1 cellular context compared by ENCODE assay signal in genomic region chr7:107563761-107564552, GRCh38.
TF ChIP-seq lines count a peak whose summit lies in the region.

Gene COG5 (minus strand): TSS chr7:107563920. CDS start chr7:107563896, 24 bp downstream.
Gene DUS4L (plus strand): TSS chr7:107563971. CDS start chr7:107567071, 3,100 bp downstream.

TF ChIP-seq in HepG2, 621 proteins besides CTCF, POLR2A, EP300 and RAD21 (continued from another document and continues in another):
- TF ChIP-seq RERE (CRISPR knock-in tag; IDR thresholded peaks at IDR 0.05; ENCODE audit: low read depth) (no peak), ZNF670 (CRISPR knock-in tag; IDR thresholded peaks at IDR 0.05; ENCODE audit: borderline replicate concordance) (peak; percentile 60; the same call in 1 of the 2 replicates), ZC3H4 (CRISPR knock-in tag; IDR thresholded peaks at IDR 0.05; ENCODE audit: borderline replicate concordance) (no peak), ELF4 (CRISPR knock-in tag; IDR thresholded peaks at IDR 0.05; ENCODE audit: borderline replicate concordance) (no peak), WIZ (CRISPR knock-in tag; IDR thresholded peaks at IDR 0.05) (no peak), IRX3 (CRISPR knock-in tag; IDR thresholded peaks at IDR 0.05; ENCODE audit: borderline replicate concordance, low read depth) (0 out of 2 replicates have a peak, but pooled peaks have one; percentile 43), ATF1 (CRISPR knock-in tag; IDR thresholded peaks at IDR 0.05) (peak; percentile 98), KDM3A (CRISPR knock-in tag; IDR thresholded peaks at IDR 0.05; ENCODE audit: low read depth) (peak; percentile 64; the same call in 1 of the 2 replicates), ZNF83 (CRISPR knock-in tag; IDR thresholded peaks at IDR 0.05; ENCODE audit: borderline replicate concordance) (0 out of 2 replicates have a peak, but pooled peaks have one; percentile 51), PHF8 (CRISPR knock-in tag; IDR thresholded peaks at IDR 0.05) (peak; percentile 98), ZNF7 (CRISPR knock-in tag; IDR thresholded peaks at IDR 0.05) (no peak), DNMT3B (CRISPR knock-in tag; conservative IDR thresholded peaks at IDR 0.05) (peak; percentile 85; the same call in 1 of the 2 replicates), MXD3 (CRISPR knock-in tag; IDR thresholded peaks at IDR 0.05) (peak; percentile 86), ARID4A (CRISPR knock-in tag; IDR thresholded peaks at IDR 0.05; ENCODE audit: borderline replicate concordance) (peak; percentile 98), CREM (IDR thresholded peaks at IDR 0.05) (peak; percentile 97), CREM (CRISPR knock-in tag; IDR thresholded peaks at IDR 0.05) (peak; percentile 88), ZFP62 (CRISPR knock-in tag; IDR thresholded peaks at IDR 0.05) (no peak), FOSL2 (CRISPR knock-in tag; IDR thresholded peaks at IDR 0.05) (peak; percentile 65), ZNF607 (CRISPR knock-in tag; IDR thresholded peaks at IDR 0.05; ENCODE audit: borderline replicate concordance) (peak; percentile 83; the same call in 1 of the 2 replicates), BORCS8-MEF2B (CRISPR knock-in tag; IDR thresholded peaks at IDR 0.05) (peak; percentile 65; the same call in 1 of the 2 replicates), ZNF740 (CRISPR knock-in tag; IDR thresholded peaks at IDR 0.05) (peak; percentile 19; the same call in 1 of the 2 replicates), KDM5A (IDR thresholded peaks at IDR 0.05; ENCODE audit: borderline replicate concordance, low read length) (peak; percentile 89), ZHX1 (CRISPR knock-in tag; IDR thresholded peaks at IDR 0.05; ENCODE audit: low read depth) (peak; percentile 64), ZNF652 (CRISPR knock-in tag; IDR thresholded peaks at IDR 0.05; ENCODE audit: borderline replicate concordance, low read depth) (peak; percentile 30; the same call in 1 of the 2 replicates), POGZ (CRISPR knock-in tag; IDR thresholded peaks at IDR 0.05) (peak; percentile 98), MYPOP (CRISPR knock-in tag; IDR thresholded peaks at IDR 0.05) (0 out of 2 replicates have a peak, but pooled peaks have one; percentile 66), TMF1 (CRISPR knock-in tag; IDR thresholded peaks at IDR 0.05; ENCODE audit: low read depth) (no peak), CHCHD3 (CRISPR knock-in tag; IDR thresholded peaks at IDR 0.05) (no peak), U2AF2 (IDR thresholded peaks at IDR 0.05; ENCODE audit: low read depth, low read length) (no peak), HOXA5 (CRISPR knock-in tag; IDR thresholded peaks at IDR 0.05) (no peak), ZNF547 (CRISPR knock-in tag; IDR thresholded peaks at IDR 0.05) (no peak; the same call in 1 of the 2 replicates), GPN1 (CRISPR knock-in tag; IDR thresholded peaks at IDR 0.05; ENCODE audit: borderline replicate concordance) (0 out of 2 replicates have a peak, but pooled peaks have one; percentile 23), IRF9 (CRISPR knock-in tag; IDR thresholded peaks at IDR 0.05; ENCODE audit: borderline replicate concordance) (peak; percentile 76; the same call in 1 of the 2 replicates), POLR2AphosphoS5 (IDR thresholded peaks at IDR 0.05; ENCODE audit: low read depth, low read length) (peak; percentile 92), RBAK (CRISPR knock-in tag; IDR thresholded peaks at IDR 0.05) (no peak), IRF1 (CRISPR knock-in tag; IDR thresholded peaks at IDR 0.05; ENCODE audit: low read depth) (no peak), ZNF460 (CRISPR knock-in tag; IDR thresholded peaks at IDR 0.05; ENCODE audit: borderline replicate concordance) (peak; percentile 32; the same call in 1 of the 2 replicates), BRD4 (CRISPR knock-in tag; IDR thresholded peaks at IDR 0.05) (no peak), MTERF4 (CRISPR knock-in tag; IDR thresholded peaks at IDR 0.05) (peak; percentile 92), KDM6A (CRISPR knock-in tag; IDR thresholded peaks at IDR 0.05; ENCODE audit: low read depth) (0 out of 2 replicates have a peak, but pooled peaks have one; percentile 11), ZBTB46 (CRISPR knock-in tag; IDR thresholded peaks at IDR 0.05; ENCODE audit: borderline replicate concordance) (no peak)
